In genomic region chr13:101529419-101529818, GRCh38 we compare ENCODE assay signal across 10 cellular contexts.
DNase-seq lines count a peak whose midpoint lies in the region; ATAC-seq and TF ChIP-seq lines count a peak whose summit lies in the region.
"Had no signal": no experiment of that assay in that cellular context is flagged by ENCODE, and none has a peak within 500 bp of the region (broad histone marks: within the 10 kb centered on the region; RNA-seq: fewer than 3 reads in every experiment).

No MANE protein-coding gene starts in this region.

- H2AFZ ChIP-seq in PC-9 = no peak overlapping the region

- peak; percentile 80 for ATAC-seq in HG02885 (IDR thresholded peaks at IDR 0.05; ENCODE audit: poor library complexity, unreplicated experiment)

- no TSS peak for BruUV-seq in PC-9 (replicated peaks; lab: Mats Ljungman, UMichigan)

- in situ Hi-C loops in astrocyte of the spinal cord (cut with HindIII; ENCODE audit: low sequenced_read_pairs) = no loop called here

- H3K9me3 ChIP-seq in PC-9 (ENCODE audit: insufficient read depth, low read depth) = no peaks in the 10 kb centered on the region

- no peak overlapping the region for H3K4me3 ChIP-seq in astrocyte of the spinal cord (ENCODE audit: low read depth, low read length)
- no peak overlapping the region for H3K4me3 ChIP-seq in PC-9

- no peaks in the 10 kb centered on the region for H4K20me1 ChIP-seq in PC-9 (ENCODE audit: insufficient read depth)

- no peaks in the 10 kb centered on the region for H3K9me2 ChIP-seq in PC-9 (ENCODE audit: insufficient read depth)

- H3K27me3 ChIP-seq in PC-9 (ENCODE audit: insufficient read depth, low read depth) = no peaks in the 10 kb centered on the region

- no peak overlapping the region for H3K4me2 ChIP-seq in PC-9

- peaks cover 10% of the 10 kb centered on the region; the same call in 1 of the 2 replicates for H3F3A ChIP-seq in PC-9 (ENCODE audit: insufficient read depth, low read depth)

- POLR2A ChIA-PET in PC-9 (lab: Charles Lee; ENCODE audit: unreplicated experiment) = no interaction called here

- H3K4me1 ChIP-seq in PC-9 (replicated peaks; ENCODE audit: insufficient read depth) = no peaks in the 10 kb centered on the region

- 0 out of 2 replicates have a peak, but pooled peaks cover 6% of the 10 kb centered on the region for H3K36me3 ChIP-seq in PC-9 (ENCODE audit: low read depth)

- TF ChIP-seq CTCF in astrocyte of the spinal cord (IDR thresholded peaks at IDR 0.05; ENCODE audit: low read depth, low read length) = no peak
- TF ChIP-seq CTCF in PC-9 (conservative IDR thresholded peaks at IDR 0.05) = no peak

- H3K79me2 ChIP-seq in PC-9 (ENCODE audit: low read depth) = peaks cover 9% of the 10 kb centered on the region

- intact Hi-C loops in PC-9 (cut with micrococcal nuclease; ENCODE audit: unreplicated experiment) = no loop called here

- DNase-seq in NCI-H2107 treated with DMSO at 0.1 percent for 48 hours (lab: John Stamatoyannopoulos, UW; ENCODE audit: unreplicated experiment) (peak; percentile 14), NCI-H2107 (lab: John Stamatoyannopoulos, UW) (no peak), astrocyte of the spinal cord (ENCODE audit: low read depth, low spot score) (peak; percentile 91), renal cortical epithelial cell (ENCODE audit: low read depth) (peak; percentile 81), cerebellar nuclear complex (lab: John Stamatoyannopoulos, UW) (no peak), PC-9 (no peak), Kasumi-1 (lab: John Stamatoyannopoulos, UW) (no peak)
- DNase-seq: NCI-H510A treated with DMSO at 0.1 percent for 48 hours had no signal

- CTCF ChIA-PET in PC-9 (lab: Charles Lee) = no interaction called here

- no peak overlapping the region for H3K27ac ChIP-seq in PC-9
- H3K27ac ChIP-seq: 22Rv1 had no signal

Comparison
In these comparisons a context has a peak if more than half of its experiments do, and no peak if none do; other contexts are left out.
1. DNase-seq: peak in NCI-H2107 treated with DMSO at 0.1 percent for 48 hours (single experiment), astrocyte of the spinal cord (single experiment) and renal cortical epithelial cell (single experiment); none in NCI-H2107 (single experiment), cerebellar nuclear complex (0 of 2), PC-9 (0 of 2) and Kasumi-1 (0 of 2).